Comparison of ENCODE assay signal across 19 cellular contexts in genomic region chr1:79704067-79704466, GRCh38.
DNase-seq lines count a peak whose midpoint lies in the region; ATAC-seq, FAIRE-seq and TF ChIP-seq lines count a peak whose summit lies in the region.
"Had no signal": no experiment of that assay in that cellular context is flagged by ENCODE, and none has a peak within 500 bp of the region (broad histone marks: within the 10 kb centered on the region; RNA-seq: fewer than 3 reads in every experiment).

No MANE protein-coding gene starts in this region.

- H2AK9ac ChIP-seq in IMR-90 (replicated peaks; ENCODE audit: low read depth, low read length, poor library complexity) = no peak overlapping the region

- H3K14ac ChIP-seq in IMR-90 (replicated peaks; ENCODE audit: low read depth, low read length) = no peak overlapping the region

- no peak overlapping the region for H3K4ac ChIP-seq in IMR-90 (ENCODE audit: low read depth, low read length)

- TF ChIP-seq RAD21 in IMR-90 (IDR thresholded peaks at IDR 0.05; ENCODE audit: low read length) = no peak

- no peaks in the 10 kb centered on the region for H4K20me1 ChIP-seq in IMR-90 (ENCODE audit: insufficient read depth, low read length)
- H4K20me1 ChIP-seq: BLaER1 had no signal

- no peak overlapping the region for H3K23ac ChIP-seq in IMR-90 (ENCODE audit: low read depth, low read length)

- H3K4me1 ChIP-seq in IMR-90 (ENCODE audit: control insufficient read depth, insufficient read depth, low read length) (no peaks in the 10 kb centered on the region), endodermal cell (ENCODE audit: control insufficient read depth, insufficient read depth, low read length) (peaks cover 12% of the 10 kb centered on the region)
- H3K4me1 ChIP-seq: Caco-2 had no signal

- H3K27ac ChIP-seq in IMR-90 (ENCODE audit: insufficient read depth, low read length) = no peak overlapping the region
- no peak overlapping the region for H3K27ac ChIP-seq in endodermal cell (ENCODE audit: low read depth, low read length)
- H3K27ac ChIP-seq: BLaER1, C4-2B had no signal

- CTCF ChIA-PET in IMR-90 (lab: Yijun Ruan, JAX) = no interaction called here

- in situ Hi-C loops in IMR-90 (cut with MboI; ENCODE audit: low sequenced_read_pairs) = no loop called here

- no peaks in the 10 kb centered on the region for H3K9me1 ChIP-seq in IMR-90 (ENCODE audit: insufficient read depth, low read length)

- H3K27me3 ChIP-seq in IMR-90 (ENCODE audit: control insufficient read depth, insufficient read depth, low read length) (no peaks in the 10 kb centered on the region), endodermal cell (ENCODE audit: control insufficient read depth, insufficient read depth, low read length, poor library complexity, severe bottlenecking) (no peaks in the 10 kb centered on the region)
- H3K27me3 ChIP-seq: BLaER1 had no signal

- WGBS in IMR-90 (ENCODE audit: extremely low coverage in 2 of 2, insufficient read length in 1 of 2), 2 experiments = no CpG with 5 or more reads among the region's 1 CpG
- WGBS in endodermal cell (ENCODE audit: insufficient coverage in 1 of 2, insufficient read length in 1 of 2), 2 experiments = 67% methylated on average over 1 of the region's 1 CpG; no CpG with 5 or more reads in 1 of the 2 experiments

- H3K36me3 ChIP-seq in IMR-90 (ENCODE audit: control insufficient read depth, insufficient read depth, low read length) = no peaks in the 10 kb centered on the region
- H3K36me3 ChIP-seq in endodermal cell (ENCODE audit: control insufficient read depth, insufficient read depth, low read length) = no peaks in the 10 kb centered on the region
- H3K36me3 ChIP-seq: BLaER1 had no signal

- TF ChIP-seq CTCF in IMR-90 (conservative IDR thresholded peaks at IDR 0.05; ENCODE audit: low read depth, low read length) = no peak
- no peak for TF ChIP-seq CTCF in endodermal cell (conservative IDR thresholded peaks at IDR 0.05)

- H3K36me3 Mint-ChIP-seq in endodermal cell (ENCODE audit: low read depth) (peaks cover 31% of the 10 kb centered on the region), T-helper 17 cell (ENCODE audit: low read depth) (no peaks in the 10 kb centered on the region)
- H3K36me3 Mint-ChIP-seq in activated naive CD4-positive, alpha-beta T cell treated with anti-CD3 and anti-CD28 coated beads, Interleukin-2, amount 50 U/mL, for 72 hours = peaks cover 0 to 20% of the 10 kb centered on the region in 2 donors
- H3K36me3 Mint-ChIP-seq: CD4-positive, CD25-positive, alpha-beta regulatory T cell; CD8-positive, alpha-beta T cell had no signal

- peak; percentile 44 for FAIRE-seq in GM19239 (lab: Jason Lieb, UNC)
- FAIRE-seq: G401.6, GM12892 had no signal

- no peak overlapping the region for H2BK5ac ChIP-seq in IMR-90 (ENCODE audit: low read depth, low read length, poor library complexity, severe bottlenecking)

- H4K8ac ChIP-seq in IMR-90 (ENCODE audit: low read depth in 2 of 2, low read length in 2 of 2) = no peak overlapping the region

- H3K4me1 Mint-ChIP-seq in endodermal cell = peaks cover 21% of the 10 kb centered on the region
- H3K4me1 Mint-ChIP-seq in T-helper 17 cell = no peaks in the 10 kb centered on the region
- H3K4me1 Mint-ChIP-seq: CD4-positive, CD25-positive, alpha-beta regulatory T cell had no signal

- H3K4me3 Mint-ChIP-seq in endodermal cell (no peak overlapping the region), T-helper 17 cell (no peak overlapping the region)
- H3K4me3 Mint-ChIP-seq: B cell; CD4-positive, CD25-positive, alpha-beta regulatory T cell; CD8-positive, alpha-beta T cell; GM23338; H9 had no signal

- H2AK5ac ChIP-seq in IMR-90 (ENCODE audit: low read depth, low read length) = no peak overlapping the region

- H3K79me1 ChIP-seq in IMR-90 (ENCODE audit: low read depth in 1 of 2, low read length in 2 of 2) = no peaks in the 10 kb centered on the region

- H3K27ac Mint-ChIP-seq in endodermal cell (peak overlapping the region; percentile 6), T-helper 17 cell (no peak overlapping the region)
- H3K27ac Mint-ChIP-seq in activated naive CD4-positive, alpha-beta T cell treated with anti-CD3 and anti-CD28 coated beads, Interleukin-2, amount 50 U/mL, for 72 hours = no peak overlapping the region
- H3K27ac Mint-ChIP-seq: B cell; CD4-positive, CD25-positive, alpha-beta regulatory T cell; CD8-positive, alpha-beta T cell; GM23338; H9 had no signal

- no peak overlapping the region for H4K91ac ChIP-seq in IMR-90 (ENCODE audit: insufficient read depth, low read depth, low read length)

- H2BK15ac ChIP-seq in IMR-90 (ENCODE audit: low read depth, low read length) = no peak overlapping the region

- POLR2A ChIA-PET in IMR-90 (lab: Charles Lee; ENCODE audit: unreplicated experiment) = no interaction called here

- H4K5ac ChIP-seq in IMR-90 (ENCODE audit: low read depth, low read length) = no peak overlapping the region

- intact Hi-C loops in IMR-90 (cut with micrococcal nuclease) = no loop called here

- H3K9me3 Mint-ChIP-seq in endodermal cell = peaks cover 30% of the 10 kb centered on the region
- H3K9me3 Mint-ChIP-seq in activated naive CD4-positive, alpha-beta T cell treated with anti-CD3 and anti-CD28 coated beads, Interleukin-2, amount 50 U/mL, for 72 hours = peaks cover 25 to 26% of the 10 kb centered on the region in 2 donors

- H2BK20ac ChIP-seq in IMR-90 (ENCODE audit: low read depth, low read length) = no peak overlapping the region

- H3K4me3 ChIP-seq in IMR-90 (ENCODE audit: insufficient read depth, low read depth, low read length) (no peak overlapping the region), endodermal cell (ENCODE audit: low read length) (peak overlapping the region; percentile 1)
- H3K4me3 ChIP-seq: BLaER1, GM23338 had no signal

- no peak overlapping the region for H2BK120ac ChIP-seq in IMR-90 (ENCODE audit: low read depth, low read length)

- H3K56ac ChIP-seq in IMR-90 (ENCODE audit: extremely low read depth, insufficient read depth, low read length) = no peak overlapping the region

- no TSS peak for BruUV-seq in IMR-90 (replicated peaks; lab: Mats Ljungman, UMichigan)

- no peak overlapping the region for H3K18ac ChIP-seq in IMR-90 (ENCODE audit: low read depth, low read length)

- no peak overlapping the region for H2AFZ ChIP-seq in IMR-90 (replicated peaks; ENCODE audit: low read length, poor library complexity)
- H2AFZ ChIP-seq: GM23338 had no signal

- ATAC-seq in IMR-90 (ENCODE audit: low read depth) = no peak
- ATAC-seq in activated naive CD4-positive, alpha-beta T cell treated with anti-CD3 and anti-CD28 coated beads, Interleukin-2, amount 50 U/mL, for 72 hours = no peak
- ATAC-seq in T-helper 17 cell = no peak
- ATAC-seq: CD8-positive, alpha-beta T cell; GM23338; HCT116 had no signal

- no peak for DNase-seq in GM19239 (ENCODE audit: insufficient read length, low spot score)
- no peak for DNase-seq in IMR-90
- DNase-seq in endodermal cell = no peak
- DNase-seq in activated naive CD4-positive, alpha-beta T cell treated with anti-CD3 and anti-CD28 coated beads, Interleukin-2, amount 50 U/mL, for 72 hours (ENCODE audit: low spot score in 2 of 2) = no peak
- no peak for DNase-seq in T-helper 17 cell
- DNase-seq in NCI-H2029 treated with DMSO at 0.1 percent for 48 hours (lab: John Stamatoyannopoulos, UW) = no peak
- DNase-seq: Caco-2; CD4-positive, CD25-positive, alpha-beta regulatory T cell; CD8-positive, alpha-beta T cell; DMS153; DND-41; H9 had no signal

- H3K9ac ChIP-seq in IMR-90 (ENCODE audit: low read depth, low read length) = no peak overlapping the region
- H3K9ac ChIP-seq in endodermal cell (ENCODE audit: extremely low read depth, low read length, poor library complexity, severe bottlenecking) = no peak overlapping the region
- H3K9ac ChIP-seq: BLaER1 had no signal

- TF ChIP-seq POLR2A in IMR-90 (IDR thresholded peaks at IDR 0.05; ENCODE audit: low read depth, low read length) = no peak

- dilution Hi-C loops in IMR-90 (cut with HindIII; ENCODE audit: low sequenced_read_pairs, unreplicated experiment) = no loop called here

- no peaks in the 10 kb centered on the region for H3K9me3 ChIP-seq in IMR-90 (ENCODE audit: control insufficient read depth, insufficient read depth, low read length)
- H3K9me3 ChIP-seq in endodermal cell (ENCODE audit: control insufficient read depth, low read length) = peaks cover 8% of the 10 kb centered on the region
- no peaks in the 10 kb centered on the region for H3K9me3 ChIP-seq in T-helper 17 cell (ENCODE audit: control insufficient read depth, low read length, poor library complexity, severe bottlenecking)
- H3K9me3 ChIP-seq: BLaER1, Caco-2 had no signal

- H3K4me2 ChIP-seq in IMR-90 (ENCODE audit: low read depth, low read length) = no peak overlapping the region
- H3K4me2 ChIP-seq: BLaER1, GM23338 had no signal

- no peaks in the 10 kb centered on the region for H3K27me3 Mint-ChIP-seq in endodermal cell (ENCODE audit: insufficient read depth)
- H3K27me3 Mint-ChIP-seq in T-helper 17 cell = no peaks in the 10 kb centered on the region
- H3K27me3 Mint-ChIP-seq: B cell; CD4-positive, CD25-positive, alpha-beta regulatory T cell had no signal

TF ChIP-seq in IMR-90, 13 proteins besides CTCF, POLR2A, EP300 and RAD21:
- TF ChIP-seq MAFK (IDR thresholded peaks at IDR 0.05; ENCODE audit: low read depth, low read length) (peak; percentile 40), NFE2L2 (IDR thresholded peaks at IDR 0.05; ENCODE audit: low read depth, low read length) (peak; percentile 89), CHD1 (IDR thresholded peaks at IDR 0.05; ENCODE audit: low read depth, low read length) (no peak)
